In genomic region chr1:25874635-25875153, GRCh38 we compare ENCODE assay signal across 1 cellular context.
TF ChIP-seq lines count a peak whose summit lies in the region.

No MANE protein-coding gene starts in this region.

TF ChIP-seq in GM12878, 131 proteins besides CTCF, POLR2A, EP300 and RAD21:
- TF ChIP-seq IKZF1 (conservative IDR thresholded peaks at IDR 0.05) (no peak), IKZF2 (IDR thresholded peaks at IDR 0.05) (0 out of 4 replicates have a peak, but pooled peaks of 1 of the 2 experiments have one; percentile 23)
